In the genomic region with DNA sequence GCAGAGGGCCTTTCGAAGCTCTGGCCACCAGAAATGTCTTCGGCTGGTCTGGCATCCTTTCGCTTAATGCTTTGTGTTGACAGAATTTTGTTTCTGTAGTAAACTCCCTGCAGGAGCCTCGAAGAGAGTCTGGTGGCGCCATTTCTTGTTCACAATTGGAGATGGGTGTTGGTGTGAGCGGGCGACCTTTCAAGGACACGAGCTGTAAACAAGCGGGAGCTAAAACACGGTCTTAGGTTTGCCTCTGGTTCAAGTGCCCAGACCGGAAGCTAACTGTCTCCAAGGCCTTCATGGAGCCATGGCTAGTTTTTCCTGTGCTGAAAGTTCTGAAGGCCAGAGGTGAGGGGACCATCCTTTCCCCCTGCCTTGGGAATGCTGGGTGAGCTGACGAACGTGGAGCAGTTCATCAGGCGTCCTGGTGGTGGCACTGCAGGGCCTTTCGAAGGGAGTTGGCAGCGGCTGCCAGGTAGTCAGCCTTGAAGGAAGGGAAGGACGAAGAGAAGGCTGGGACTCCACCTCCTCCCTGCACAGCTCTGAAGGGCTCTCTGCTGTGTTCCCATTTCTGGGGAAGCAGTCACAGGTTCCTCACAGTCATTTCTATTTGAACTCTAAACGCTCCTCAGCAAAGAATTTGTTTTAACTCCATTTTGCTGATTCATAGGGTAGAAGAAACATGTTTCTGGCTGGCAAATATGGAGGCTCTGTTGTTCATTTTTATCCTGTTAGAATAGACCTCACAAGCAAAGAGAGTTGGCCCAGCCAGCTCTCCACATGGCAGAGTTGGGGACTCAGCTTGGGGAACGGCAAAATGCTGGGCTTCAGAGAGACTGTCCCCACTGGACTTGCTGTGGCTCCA, we compare ENCODE assay signal across 8 cellular contexts. TPM values are rescaled to one million over a fixed set of nuclear protein-coding genes. Genes with fewer than 3 reads are reported as not detected.
DNase-seq lines count a peak whose midpoint lies in the region; ATAC-seq, FAIRE-seq and TF ChIP-seq lines count a peak whose summit lies in the region.

No MANE protein-coding gene starts in this region.

- peaks cover 40% of the 10 kb centered on the region for H3K36me3 ChIP-seq in SJSA1

- H3K4me3 ChIP-seq in LNCaP clone FGC (ENCODE audit: low read depth, low read length) (no peak overlapping the region), SJSA1 (no peak overlapping the region)

- no peaks in the 10 kb centered on the region for H3K9me3 ChIP-seq in SJSA1 (replicated peaks)

- no peak for FAIRE-seq in urothelium cell line (lab: Jason Lieb, UNC)

- H3K36me3 Mint-ChIP-seq in activated naive CD4-positive, alpha-beta T cell treated with anti-CD3 and anti-CD28 coated beads for 36 hours (ENCODE audit: low read depth), result peaks cover 15% of the 10 kb centered on the region

- DNase-seq in COR-L47 (lab: John Stamatoyannopoulos, UW) (peak; percentile 78), LNCaP clone FGC (ENCODE audit: low read depth) (peak; percentile 34), SJSA1 (ENCODE audit: low read depth in 1 of 2, low spot score in 2 of 2) (peak; percentile 52 to 73), head of caudate nucleus (peak; percentile 74 to 96 (median 89)), posterior vena cava (ENCODE audit: low spot score) (peak; percentile 93), urothelium cell line (ENCODE audit: low spot score) (peak; percentile 86)
- peak; percentile 90 for DNase-seq in activated naive CD4-positive, alpha-beta T cell treated with anti-CD3 and anti-CD28 coated beads for 36 hours

- peaks cover 12% of the 10 kb centered on the region for H3K4me1 Mint-ChIP-seq in activated naive CD4-positive, alpha-beta T cell treated with anti-CD3 and anti-CD28 coated beads for 36 hours (ENCODE audit: low read depth)

- peaks cover 12% of the 10 kb centered on the region for H3K4me1 ChIP-seq in SJSA1 (replicated peaks)

- peak; percentile 68 for ATAC-seq in GM21529 (IDR thresholded peaks at IDR 0.05; ENCODE audit: unreplicated experiment)

- no peak overlapping the region for H3K27ac Mint-ChIP-seq in activated naive CD4-positive, alpha-beta T cell treated with anti-CD3 and anti-CD28 coated beads for 36 hours

- H3K9me3 Mint-ChIP-seq in activated naive CD4-positive, alpha-beta T cell treated with anti-CD3 and anti-CD28 coated beads for 36 hours, result no peaks in the 10 kb centered on the region

- no peaks in the 10 kb centered on the region for H3K27me3 Mint-ChIP-seq in activated naive CD4-positive, alpha-beta T cell treated with anti-CD3 and anti-CD28 coated beads for 36 hours (ENCODE audit: low read depth)

- TF ChIP-seq CTCF in LNCaP clone FGC (IDR thresholded peaks at IDR 0.05; ENCODE audit: control insufficient read depth, extremely low read depth, insufficient read depth), result peak; percentile 97

- intact Hi-C loops in activated naive CD4-positive, alpha-beta T cell treated with anti-CD3 and anti-CD28 coated beads for 36 hours (cut with micrococcal nuclease), result loop anchor here (1.0 to 5.0 kb wide), 6 partner anchors 35 to 649 kb away; a partner anchor contains a TSS
- intact Hi-C loops in head of caudate nucleus (cut with DNase I) (loop anchor here (10.0 kb wide), 1 partner anchor 654 kb away; no protein-coding TSS in a partner anchor), posterior vena cava (cut with DNase I) (loop anchor here (5.0 kb wide), 2 partner anchors 646 to 651 kb away; no protein-coding TSS in a partner anchor)

- no peaks in the 10 kb centered on the region for H3K27me3 ChIP-seq in SJSA1 (replicated peaks)

- CTCF ChIA-PET in activated naive CD4-positive, alpha-beta T cell treated with anti-CD3 and anti-CD28 coated beads for 36 hours (lab: Charles Lee), result interaction anchor here (0.5 to 2.4 kb wide), 22 partner anchors 12 to 1209 kb away, joined by 3 to 13 read pairs (median 3); no protein-coding TSS in a partner anchor

- no peak overlapping the region for H3K4me3 Mint-ChIP-seq in activated naive CD4-positive, alpha-beta T cell treated with anti-CD3 and anti-CD28 coated beads for 36 hours

- no peak overlapping the region for H3K27ac ChIP-seq in SJSA1

RNA-seq across cellular contexts. Expression of a gene that starts 35.2 kb away (rescaled TPM):
- total RNA-seq in SJSA1 (2014; rRNA removed; shearing (Covaris generic)), result 11.9 and 15.2 TPM in 2 replicates
- 10 to 100 TPM in 1 of 2 experiments, 1 to 10 TPM in 1; 9.5 to 10.0 TPM for total RNA-seq in activated naive CD4-positive, alpha-beta T cell treated with anti-CD3 and anti-CD28 coated beads for 36 hours
- 1 to 10 TPM; 7.5 to 8.3 TPM for total RNA-seq in posterior vena cava

RNA-seq across cellular contexts. Expression of a gene that starts 35.3 kb away (rescaled TPM):
- total RNA-seq in SJSA1 (2014; rRNA removed; shearing (Covaris generic)), result 12.0 and 25.5 TPM in 2 replicates
- total RNA-seq in activated naive CD4-positive, alpha-beta T cell treated with anti-CD3 and anti-CD28 coated beads for 36 hours, result 10 to 100 TPM; 10.3 TPM
- total RNA-seq in posterior vena cava, result 10 to 100 TPM; 25.7 to 27.0 TPM

Comparison
In these comparisons a context has a peak if more than half of its experiments do, and no peak if none do; other contexts are left out.
1. DNase-seq: peak in every context shown above with its lines; median percentile 93 in posterior vena cava; 90 in activated naive CD4-positive, alpha-beta T cell treated with anti-CD3 and anti-CD28 coated beads for 36 hours; 89 in head of caudate nucleus; 86 in urothelium cell line; 78 in COR-L47; 62 in SJSA1; 34 in LNCaP clone FGC.